ENCODE assay signal across 17 cellular contexts in genomic region chr4:113738251-113738650, GRCh38. TPM values are rescaled to one million over a fixed set of nuclear protein-coding genes. Genes with fewer than 3 reads are reported as not detected.
A peak's percentile ranks its signal among the peaks of the same experiment; 100 is the strongest.
DNase-seq lines count a peak whose midpoint lies in the region; ATAC-seq lines count a peak whose summit lies in the region.
"Had no signal": no experiment of that assay in that cellular context is flagged by ENCODE, and none has a peak within 500 bp of the region (broad histone marks: within the 10 kb centered on the region; RNA-seq: fewer than 3 reads in every experiment).

No MANE protein-coding gene starts in this region.

- H3K36me3 ChIP-seq in ACC112 (ENCODE audit: insufficient read depth, low read length) (peaks cover 26% of the 10 kb centered on the region), GM23248 (ENCODE audit: low read depth) (0 out of 2 replicates have a peak, but pooled peaks cover 6% of the 10 kb centered on the region), adipocyte (ENCODE audit: control insufficient read depth, insufficient read depth, low read length, severe bottlenecking) (peaks cover 22% of the 10 kb centered on the region), HAP-1 (replicated peaks) (no peaks in the 10 kb centered on the region; the same call in 1 of the 2 replicates)

- no peak overlapping the region for H2AFZ ChIP-seq in ACC112 (ENCODE audit: low read length, unreplicated experiment)
- no peak overlapping the region for H2AFZ ChIP-seq in GM23248

- in situ Hi-C loops in GM23248 (cut with MboI) (no loop called here), HAP-1 (cut with MboI; ENCODE audit: low sequenced_read_pairs) (no loop called here)

- H3K4me1 ChIP-seq in ACC112 (ENCODE audit: control insufficient read depth, insufficient read depth, low read length, unreplicated experiment) (peaks cover 35% of the 10 kb centered on the region), GM23248 (ENCODE audit: insufficient read depth) (peaks cover 31% of the 10 kb centered on the region), adipocyte (ENCODE audit: control insufficient read depth, insufficient read depth, low read length) (peaks cover 42% of the 10 kb centered on the region), HAP-1 (peaks cover 22% of the 10 kb centered on the region)

- DNase-seq in GM23248 (peak; percentile 68), adipocyte (ENCODE audit: low read depth) (peak; percentile 88), glomerular visceral epithelial cell (ENCODE audit: extremely low spot score) (peak; percentile 15), posterior vena cava (ENCODE audit: low spot score) (no peak), occipital lobe (lab: John Stamatoyannopoulos, UW) (no peak), HAP-1 (ENCODE audit: low spot score in 2 of 2) (no peak)
- DNase-seq: activated CD4-positive, alpha-beta memory T cell treated with anti-CD3 and anti-CD28 coated beads for 36 hours; anterior cingulate cortex; DMS79; effector memory CD4-positive, alpha-beta T cell; NCI-H1105; NCI-H82; posterior cingulate gyrus; T1000 had no signal

- peaks cover 69% of the 10 kb centered on the region for H3K79me2 ChIP-seq in ACC112 (ENCODE audit: control insufficient read depth, insufficient read depth, low read length, unreplicated experiment)
- peaks cover 98% of the 10 kb centered on the region for H3K79me2 ChIP-seq in GM23248 (ENCODE audit: insufficient read depth)

- no peak overlapping the region for H3K4me2 ChIP-seq in GM23248 (ENCODE audit: unreplicated experiment)

- H3F3A ChIP-seq in GM23248 (ENCODE audit: insufficient read depth), result peaks cover 18% of the 10 kb centered on the region; the same call in 1 of the 2 replicates

- no peaks in the 10 kb centered on the region for H3K9me3 ChIP-seq in GM23248 (ENCODE audit: low read depth)
- H3K9me3 ChIP-seq in adipocyte (ENCODE audit: control insufficient read depth, low read length), result no peaks in the 10 kb centered on the region
- no peaks in the 10 kb centered on the region for H3K9me3 ChIP-seq in HAP-1

- no peak for ATAC-seq in HG03342 (IDR thresholded peaks at IDR 0.05; ENCODE audit: unreplicated experiment)
- ATAC-seq: HepG2 had no signal

- H3K27ac ChIP-seq in ACC112 (ENCODE audit: low read depth, low read length) (peak overlapping the region; percentile 6; the same call in 1 of the 2 replicates), GM23248 (peak overlapping the region; percentile 43)

- H3K27me3 ChIP-seq in ACC112 (ENCODE audit: insufficient read depth, low read length) (no peaks in the 10 kb centered on the region), GM23248 (replicated peaks; ENCODE audit: insufficient read depth) (no peaks in the 10 kb centered on the region), adipocyte (replicated peaks; ENCODE audit: control insufficient read depth, insufficient read depth, low read length) (no peaks in the 10 kb centered on the region), HAP-1 (ENCODE audit: low read depth) (no peaks in the 10 kb centered on the region)

- no peak overlapping the region for H3K4me3 ChIP-seq in ACC112 (ENCODE audit: low read depth, low read length)
- H3K4me3 ChIP-seq in GM23248, result no peak overlapping the region
- H3K4me3 ChIP-seq in adipocyte (ENCODE audit: low read length), result peak overlapping the region; percentile 15
- H3K4me3 ChIP-seq in HAP-1, result no peak overlapping the region

- intact Hi-C loops in posterior vena cava (cut with DNase I), result no loop called here

- H3K9me2 ChIP-seq in GM23248 (ENCODE audit: insufficient read depth), result no peaks in the 10 kb centered on the region

- H4K20me1 ChIP-seq in GM23248 (ENCODE audit: insufficient read depth), result no peaks in the 10 kb centered on the region

- H3K9ac ChIP-seq in GM23248, result no peak overlapping the region
- no peak overlapping the region for H3K9ac ChIP-seq in adipocyte (ENCODE audit: low read length)

RNA-seq across cellular contexts. Expression of gene CAMK2D, which starts 23.3 kb away (rescaled TPM):
- 94.5 and 104 TPM in 2 replicates for total RNA-seq in GM23248 (2014; rRNA removed; shearing (Covaris generic))
- 74.4 and 78.8 TPM in 2 replicates for polyA plus RNA-seq in GM23248 (2016; fragmentation: Nextera tagmentation; extraction: Ambion mirVana)
- 10 to 100 TPM; 51.5 to 67.2 TPM for total RNA-seq in posterior vena cava
- total RNA-seq in occipital lobe, result 78.9 TPM

Comparison
In these comparisons a context has a peak if more than half of its experiments do, and no peak if none do; other contexts are left out.
1. DNase-seq: peak in GM23248 (single experiment), adipocyte (single experiment) and glomerular visceral epithelial cell (single experiment); none in posterior vena cava (single experiment), occipital lobe (single experiment) and HAP-1 (0 of 2).